1 cellular context compared by ENCODE assay signal in genomic region chr19:57477191-57478008, GRCh38.
TF ChIP-seq lines count a peak whose summit lies in the region.

ZNF772 (minus strand) TSS chr19:57477566; CDS start chr19:57477309, 257 bp downstream.

TF ChIP-seq in HEK293, 187 proteins besides CTCF, POLR2A, EP300 and RAD21 (continued from another document and continues in another):
- TF ChIP-seq PATZ1 (tag by site-specific recombination; IDR thresholded peaks at IDR 0.05) (no peak), IKZF3 (tag by site-specific recombination; IDR thresholded peaks at IDR 0.05) (peak; percentile 54; the same call in 1 of the 2 replicates), HOXC10 (CRISPR knock-in tag; IDR thresholded peaks at IDR 0.05) (peak; percentile 95; the same call in 1 of the 2 replicates), ZNF114 (tag by site-specific recombination; IDR thresholded peaks at IDR 0.05) (no peak), ZNF560 (tag by site-specific recombination; IDR thresholded peaks at IDR 0.05; ENCODE audit: borderline replicate concordance) (no peak), ZNF18 (tag by site-specific recombination; IDR thresholded peaks at IDR 0.05) (no peak), ZBTB44 (tag by site-specific recombination; IDR thresholded peaks at IDR 0.05) (no peak), ATF2 (tag by site-specific recombination; IDR thresholded peaks at IDR 0.05; ENCODE audit: low read depth) (no peak), ZFHX2 (tag by site-specific recombination; conservative IDR thresholded peaks at IDR 0.05) (no peak), ZBTB20 (tag by site-specific recombination; IDR thresholded peaks at IDR 0.05) (no peak; the same call in 1 of the 2 replicates), ZNF350 (tag by site-specific recombination; IDR thresholded peaks at IDR 0.05) (no peak), ZNF248 (tag by site-specific recombination; IDR thresholded peaks at IDR 0.05) (no peak), ZNF555 (tag by site-specific recombination; conservative IDR thresholded peaks at IDR 0.05) (no peak), ZNF324 (tag by site-specific recombination; IDR thresholded peaks at IDR 0.05) (no peak), ZNF768 (tag by site-specific recombination; IDR thresholded peaks at IDR 0.05) (no peak), ZNF707 (tag by site-specific recombination; IDR thresholded peaks at IDR 0.05) (no peak), ZBTB11 (tag by site-specific recombination; conservative IDR thresholded peaks at IDR 0.05; ENCODE audit: low read depth) (peak; percentile 64), SP2 (tag by site-specific recombination; IDR thresholded peaks at IDR 0.05) (peak; percentile 86), ZNF777 (tag by site-specific recombination; IDR thresholded peaks at IDR 0.05; ENCODE audit: borderline replicate concordance) (0 out of 2 replicates have a peak, but pooled peaks have one; percentile 37), ZNF677 (tag by site-specific recombination; IDR thresholded peaks at IDR 0.05) (no peak), BCL11A (tag by site-specific recombination; IDR thresholded peaks at IDR 0.05; ENCODE audit: low read depth) (no peak), ZNF48 (tag by site-specific recombination; IDR thresholded peaks at IDR 0.05) (no peak), RBAK (tag by site-specific recombination; IDR thresholded peaks at IDR 0.05) (0 out of 2 replicates have a peak, but pooled peaks have one; percentile 9), ZNF426 (tag by site-specific recombination; IDR thresholded peaks at IDR 0.05) (no peak), ZNF776 (tag by site-specific recombination; IDR thresholded peaks at IDR 0.05; ENCODE audit: borderline replicate concordance) (no peak), SCRT2 (tag by site-specific recombination; IDR thresholded peaks at IDR 0.05) (peak; percentile 90), ZNF501 (tag by site-specific recombination; IDR thresholded peaks at IDR 0.05) (no peak), ZNF223 (tag by site-specific recombination; IDR thresholded peaks at IDR 0.05) (no peak), ZNF37A (tag by site-specific recombination; IDR thresholded peaks at IDR 0.05) (no peak), REST (tag by site-specific recombination; IDR thresholded peaks at IDR 0.05) (no peak), ZNF398 (tag by site-specific recombination; IDR thresholded peaks at IDR 0.05) (no peak), SP7 (tag by site-specific recombination; IDR thresholded peaks at IDR 0.05) (no peak; the same call in 1 of the 2 replicates), YY1 (tag by site-specific recombination; IDR thresholded peaks at IDR 0.05) (peak; percentile 68), ZNF76 (tag by site-specific recombination; IDR thresholded peaks at IDR 0.05; ENCODE audit: borderline replicate concordance, low read depth) (peak; percentile 80), ZNF513 (tag by site-specific recombination; IDR thresholded peaks at IDR 0.05) (no peak), PRDM10 (tag by site-specific recombination; IDR thresholded peaks at IDR 0.05) (peak; percentile 62), GLI4 (tag by site-specific recombination; IDR thresholded peaks at IDR 0.05) (no peak), ZFP69B (tag by site-specific recombination; IDR thresholded peaks at IDR 0.05) (0 out of 2 replicates have a peak, but pooled peaks have one; percentile 39)
